ENCODE assay signal across 1 cellular context in the genomic region with DNA sequence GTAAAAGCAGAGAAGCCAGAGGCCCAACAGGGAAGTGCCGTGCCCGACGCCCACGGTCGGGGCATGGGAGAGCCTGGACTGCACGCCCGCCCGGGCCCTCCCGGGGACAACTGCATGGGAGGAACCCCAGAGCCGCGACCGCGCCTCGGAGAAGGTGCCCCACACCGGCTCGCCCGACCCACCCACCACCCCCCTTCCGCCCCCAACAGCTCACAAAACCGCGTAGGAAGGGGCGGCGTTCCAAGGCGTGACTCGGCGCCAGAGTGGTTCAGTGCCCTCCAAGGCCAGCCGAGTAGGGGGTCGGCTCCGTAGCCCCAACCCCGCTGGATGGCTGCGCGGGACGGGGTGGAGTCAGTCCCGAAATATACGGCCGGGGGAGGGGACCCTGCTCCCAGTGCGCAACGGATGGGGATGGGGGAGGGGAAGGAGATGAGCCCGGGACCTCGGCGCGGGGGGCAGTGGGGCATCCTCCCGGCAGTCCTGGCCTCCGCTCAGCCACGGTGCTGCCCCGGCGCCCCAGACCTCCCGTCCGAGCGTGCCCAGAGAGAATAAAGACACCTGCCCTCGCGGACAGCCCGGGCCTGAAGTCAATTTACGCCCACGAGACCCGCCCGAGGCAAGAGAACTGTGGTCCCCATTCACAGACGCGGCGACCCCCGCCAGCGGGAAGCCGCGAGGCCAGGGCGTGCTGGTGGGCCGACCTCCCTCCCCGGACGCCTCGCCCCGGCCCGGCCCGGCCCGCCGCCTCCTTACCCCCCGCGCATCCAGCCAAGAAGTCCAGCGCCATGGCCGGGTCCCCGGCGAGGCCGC.
TF ChIP-seq lines count a peak whose summit lies in the region.

No MANE protein-coding gene starts in this region.

TF ChIP-seq in HepG2, 621 proteins besides CTCF, POLR2A, EP300 and RAD21 (continued from another document):
- TF ChIP-seq, protein P1, sequence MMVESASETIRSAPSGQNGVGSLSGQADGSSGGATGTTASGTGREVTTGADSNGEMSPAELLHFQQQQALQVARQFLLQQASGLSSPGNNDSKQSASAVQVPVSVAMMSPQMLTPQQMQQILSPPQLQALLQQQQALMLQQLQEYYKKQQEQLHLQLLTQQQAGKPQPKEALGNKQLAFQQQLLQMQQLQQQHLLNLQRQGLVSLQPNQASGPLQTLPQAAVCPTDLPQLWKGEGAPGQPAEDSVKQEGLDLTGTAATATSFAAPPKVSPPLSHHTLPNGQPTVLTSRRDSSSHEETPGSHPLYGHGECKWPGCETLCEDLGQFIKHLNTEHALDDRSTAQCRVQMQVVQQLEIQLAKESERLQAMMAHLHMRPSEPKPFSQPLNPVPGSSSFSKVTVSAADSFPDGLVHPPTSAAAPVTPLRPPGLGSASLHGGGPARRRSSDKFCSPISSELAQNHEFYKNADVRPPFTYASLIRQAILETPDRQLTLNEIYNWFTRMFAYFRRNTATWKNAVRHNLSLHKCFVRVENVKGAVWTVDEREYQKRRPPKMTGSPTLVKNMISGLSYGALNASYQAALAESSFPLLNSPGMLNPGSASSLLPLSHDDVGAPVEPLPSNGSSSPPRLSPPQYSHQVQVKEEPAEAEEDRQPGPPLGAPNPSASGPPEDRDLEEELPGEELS (CRISPR knock-in tag; IDR thresholded peaks at IDR 0.05): no peak
- TF ChIP-seq, protein P2, sequence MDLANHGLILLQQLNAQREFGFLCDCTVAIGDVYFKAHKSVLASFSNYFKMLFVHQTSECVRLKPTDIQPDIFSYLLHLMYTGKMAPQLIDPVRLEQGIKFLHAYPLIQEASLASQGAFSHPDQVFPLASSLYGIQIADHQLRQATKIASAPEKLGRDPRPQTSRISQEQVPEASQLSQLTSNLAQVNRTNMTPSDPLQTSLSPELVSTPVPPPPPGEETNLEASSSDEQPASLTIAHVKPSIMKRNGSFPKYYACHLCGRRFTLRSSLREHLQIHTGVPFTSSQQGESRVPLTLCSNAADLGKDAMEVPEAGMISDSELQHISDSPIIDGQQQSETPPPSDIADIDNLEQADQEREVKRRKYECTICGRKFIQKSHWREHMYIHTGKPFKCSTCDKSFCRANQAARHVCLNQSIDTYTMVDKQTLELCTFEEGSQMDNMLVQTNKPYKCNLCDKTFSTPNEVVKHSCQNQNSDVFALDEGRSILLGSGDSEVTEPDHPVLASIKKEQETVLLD (CRISPR knock-in tag; IDR thresholded peaks at IDR 0.05; ENCODE audit: low read depth): 0 out of 2 replicates have a peak, but pooled peaks have one; percentile 15
- no peak for TF ChIP-seq KDM6A (CRISPR knock-in tag; IDR thresholded peaks at IDR 0.05; ENCODE audit: low read depth)
- TF ChIP-seq PRMT3 (CRISPR knock-in tag; IDR thresholded peaks at IDR 0.05; ENCODE audit: borderline replicate concordance, low read depth): 0 out of 2 replicates have a peak, but pooled peaks have one; percentile 55
- TF ChIP-seq, protein P3, sequence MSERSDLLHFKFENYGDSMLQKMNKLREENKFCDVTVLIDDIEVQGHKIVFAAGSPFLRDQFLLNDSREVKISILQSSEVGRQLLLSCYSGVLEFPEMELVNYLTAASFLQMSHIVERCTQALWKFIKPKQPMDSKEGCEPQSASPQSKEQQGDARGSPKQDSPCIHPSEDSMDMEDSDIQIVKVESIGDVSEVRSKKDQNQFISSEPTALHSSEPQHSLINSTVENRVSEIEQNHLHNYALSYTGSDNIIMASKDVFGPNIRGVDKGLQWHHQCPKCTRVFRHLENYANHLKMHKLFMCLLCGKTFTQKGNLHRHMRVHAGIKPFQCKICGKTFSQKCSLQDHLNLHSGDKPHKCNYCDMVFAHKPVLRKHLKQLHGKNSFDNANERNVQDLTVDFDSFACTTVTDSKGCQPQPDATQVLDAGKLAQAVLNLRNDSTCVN (CRISPR knock-in tag; IDR thresholded peaks at IDR 0.05; ENCODE audit: borderline replicate concordance): no peak
- TF ChIP-seq NBN (conservative IDR thresholded peaks at IDR 0.05): no peak
- TF ChIP-seq ZNF383 (CRISPR knock-in tag; IDR thresholded peaks at IDR 0.05; ENCODE audit: borderline replicate concordance): no peak
- TF ChIP-seq, protein P4, sequence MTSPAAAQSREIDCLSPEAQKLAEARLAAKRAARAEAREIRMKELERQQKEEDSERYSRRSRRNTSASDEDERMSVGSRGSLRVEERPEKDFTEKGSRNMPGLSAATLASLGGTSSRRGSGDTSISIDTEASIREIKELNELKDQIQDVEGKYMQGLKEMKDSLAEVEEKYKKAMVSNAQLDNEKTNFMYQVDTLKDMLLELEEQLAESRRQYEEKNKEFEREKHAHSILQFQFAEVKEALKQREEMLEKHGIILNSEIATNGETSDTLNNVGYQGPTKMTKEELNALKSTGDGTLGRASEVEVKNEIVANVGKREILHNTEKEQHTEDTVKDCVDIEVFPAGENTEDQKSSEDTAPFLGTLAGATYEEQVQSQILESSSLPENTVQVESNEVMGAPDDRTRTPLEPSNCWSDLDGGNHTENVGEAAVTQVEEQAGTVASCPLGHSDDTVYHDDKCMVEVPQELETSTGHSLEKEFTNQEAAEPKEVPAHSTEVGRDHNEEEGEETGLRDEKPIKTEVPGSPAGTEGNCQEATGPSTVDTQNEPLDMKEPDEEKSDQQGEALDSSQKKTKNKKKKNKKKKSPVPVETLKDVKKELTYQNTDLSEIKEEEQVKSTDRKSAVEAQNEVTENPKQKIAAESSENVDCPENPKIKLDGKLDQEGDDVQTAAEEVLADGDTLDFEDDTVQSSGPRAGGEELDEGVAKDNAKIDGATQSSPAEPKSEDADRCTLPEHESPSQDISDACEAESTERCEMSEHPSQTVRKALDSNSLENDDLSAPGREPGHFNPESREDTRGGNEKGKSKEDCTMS (CRISPR knock-in tag; conservative IDR thresholded peaks at IDR 0.05): no peak
- 0 out of 2 replicates have a peak, but pooled peaks have one; percentile 2 for TF ChIP-seq ZNF547 (CRISPR knock-in tag; IDR thresholded peaks at IDR 0.05)
- TF ChIP-seq HDAC1 (CRISPR knock-in tag; IDR thresholded peaks at IDR 0.05): 0 out of 2 replicates have a peak, but pooled peaks have one; percentile 19
- TF ChIP-seq KLF13 (CRISPR knock-in tag; IDR thresholded peaks at IDR 0.05): no peak
- TF ChIP-seq, protein P5, sequence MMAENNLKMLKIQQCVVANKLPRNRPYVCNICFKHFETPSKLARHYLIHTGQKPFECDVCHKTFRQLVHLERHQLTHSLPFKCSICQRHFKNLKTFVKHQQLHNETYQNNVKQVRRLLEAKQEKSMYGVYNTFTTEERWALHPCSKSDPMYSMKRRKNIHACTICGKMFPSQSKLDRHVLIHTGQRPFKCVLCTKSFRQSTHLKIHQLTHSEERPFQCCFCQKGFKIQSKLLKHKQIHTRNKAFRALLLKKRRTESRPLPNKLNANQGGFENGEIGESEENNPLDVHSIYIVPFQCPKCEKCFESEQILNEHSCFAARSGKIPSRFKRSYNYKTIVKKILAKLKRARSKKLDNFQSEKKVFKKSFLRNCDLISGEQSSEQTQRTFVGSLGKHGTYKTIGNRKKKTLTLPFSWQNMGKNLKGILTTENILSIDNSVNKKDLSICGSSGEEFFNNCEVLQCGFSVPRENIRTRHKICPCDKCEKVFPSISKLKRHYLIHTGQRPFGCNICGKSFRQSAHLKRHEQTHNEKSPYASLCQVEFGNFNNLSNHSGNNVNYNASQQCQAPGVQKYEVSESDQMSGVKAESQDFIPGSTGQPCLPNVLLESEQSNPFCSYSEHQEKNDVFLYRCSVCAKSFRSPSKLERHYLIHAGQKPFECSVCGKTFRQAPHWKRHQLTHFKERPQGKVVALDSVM (CRISPR knock-in tag; IDR thresholded peaks at IDR 0.05): no peak
- no peak for TF ChIP-seq KLF11 (CRISPR knock-in tag; IDR thresholded peaks at IDR 0.05)
- no peak for TF ChIP-seq ZNF333 (CRISPR knock-in tag; IDR thresholded peaks at IDR 0.05; ENCODE audit: borderline replicate concordance)
- TF ChIP-seq, protein P6, sequence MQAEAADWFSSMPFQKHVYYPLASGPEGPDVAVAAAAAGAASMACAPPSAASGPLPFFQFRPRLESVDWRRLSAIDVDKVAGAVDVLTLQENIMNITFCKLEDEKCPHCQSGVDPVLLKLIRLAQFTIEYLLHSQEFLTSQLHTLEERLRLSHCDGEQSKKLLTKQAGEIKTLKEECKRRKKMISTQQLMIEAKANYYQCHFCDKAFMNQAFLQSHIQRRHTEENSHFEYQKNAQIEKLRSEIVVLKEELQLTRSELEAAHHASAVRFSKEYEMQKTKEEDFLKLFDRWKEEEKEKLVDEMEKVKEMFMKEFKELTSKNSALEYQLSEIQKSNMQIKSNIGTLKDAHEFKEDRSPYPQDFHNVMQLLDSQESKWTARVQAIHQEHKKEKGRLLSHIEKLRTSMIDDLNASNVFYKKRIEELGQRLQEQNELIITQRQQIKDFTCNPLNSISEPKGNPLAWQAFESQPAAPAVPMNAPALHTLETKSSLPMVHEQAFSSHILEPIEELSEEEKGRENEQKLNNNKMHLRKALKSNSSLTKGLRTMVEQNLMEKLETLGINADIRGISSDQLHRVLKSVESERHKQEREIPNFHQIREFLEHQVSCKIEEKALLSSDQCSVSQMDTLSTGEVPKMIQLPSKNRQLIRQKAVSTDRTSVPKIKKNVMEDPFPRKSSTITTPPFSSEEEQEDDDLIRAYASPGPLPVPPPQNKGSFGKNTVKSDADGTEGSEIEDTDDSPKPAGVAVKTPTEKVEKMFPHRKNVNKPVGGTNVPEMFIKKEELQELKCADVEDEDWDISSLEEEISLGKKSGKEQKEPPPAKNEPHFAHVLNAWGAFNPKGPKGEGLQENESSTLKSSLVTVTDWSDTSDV (CRISPR knock-in tag; IDR thresholded peaks at IDR 0.05): 0 out of 2 replicates have a peak, but pooled peaks have one; percentile 11
